In genomic region chr12:64222011-64222765, GRCh38 we compare ENCODE assay signal across 1 cellular context.
TF ChIP-seq lines count a peak whose summit lies in the region.

Gene KICS2, minus strand, starts transcription at chr12:64222296. Its CDS starts 59 bp downstream, at chr12:64222237.

TF ChIP-seq in K562, 482 proteins besides CTCF, POLR2A, EP300 and RAD21 (continued from another document and continues in another):
- TF ChIP-seq SREBF1 (IDR thresholded peaks at IDR 0.05; ENCODE audit: borderline replicate concordance, low read depth, low read length) (no peak), MEIS2 (IDR thresholded peaks at IDR 0.05; ENCODE audit: partially characterized antibody) (peak; percentile 24), XRCC4 (IDR thresholded peaks at IDR 0.05; ENCODE audit: extremely low read depth, insufficient read depth, insufficient read length) (no peak), ZC3H4 (CRISPR knock-in tag; IDR thresholded peaks at IDR 0.05; ENCODE audit: borderline replicate concordance) (no peak), ZZZ3 (IDR thresholded peaks at IDR 0.05) (no peak), ZNF586 (CRISPR knock-in tag; conservative IDR thresholded peaks at IDR 0.05) (no peak), DEAF1 (CRISPR knock-in tag; IDR thresholded peaks at IDR 0.05) (no peak), GATA2 (CRISPR knock-in tag; IDR thresholded peaks at IDR 0.05) (0 out of 2 replicates have a peak, but pooled peaks have one; percentile 12), C11orf30 (IDR thresholded peaks at IDR 0.05; ENCODE audit: low read depth) (no peak), ATF7 (IDR thresholded peaks at IDR 0.05) (peak; percentile 99), ZNF75A (CRISPR knock-in tag; IDR thresholded peaks at IDR 0.05) (no peak), GABPB2 (CRISPR knock-in tag; conservative IDR thresholded peaks at IDR 0.05) (no peak), HNRNPH1 (optimal IDR thresholded peaks at IDR 0.05; ENCODE audit: low read depth, low read length) (no peak), ETS1 (conservative IDR thresholded peaks at IDR 0.05; ENCODE audit: control insufficient read depth, low read depth, low read length) (peak; percentile 91), ZBTB9 (CRISPR knock-in tag; IDR thresholded peaks at IDR 0.05) (no peak; the same call in 1 of the 2 replicates), POLR2G (IDR thresholded peaks at IDR 0.05; ENCODE audit: low read depth, low read length) (peak; percentile 93), NONO (IDR thresholded peaks at IDR 0.05; ENCODE audit: low read depth in 2 of 2, low read length in 1 of 2) (no peak), RAD51 (IDR thresholded peaks at IDR 0.05; ENCODE audit: borderline replicate concordance, low read depth) (peak; percentile 73), PHF8 (IDR thresholded peaks at IDR 0.05; ENCODE audit: borderline replicate concordance, low read length) (peak; percentile 90), MCM2 (IDR thresholded peaks at IDR 0.05; ENCODE audit: low read depth) (no peak), MCM5 (IDR thresholded peaks at IDR 0.05; ENCODE audit: low read depth) (no peak), ZNF518B (CRISPR knock-in tag; IDR thresholded peaks at IDR 0.05) (no peak), E4F1 (CRISPR knock-in tag; IDR thresholded peaks at IDR 0.05; ENCODE audit: borderline replicate concordance) (no peak), KAT8 (IDR thresholded peaks at IDR 0.05; ENCODE audit: low read depth) (no peak), CBX2 (IDR thresholded peaks at IDR 0.05; ENCODE audit: insufficient read depth, low read length, poor library complexity, severe bottlenecking) (no peak), NR2F6 (CRISPR knock-in tag; IDR thresholded peaks at IDR 0.05) (no peak), POLR2AphosphoS2 (IDR thresholded peaks at IDR 0.05; ENCODE audit: low read length) (no peak), RREB1 (CRISPR knock-in tag; IDR thresholded peaks at IDR 0.05) (no peak), ZNF174 (CRISPR knock-in tag; IDR thresholded peaks at IDR 0.05) (no peak), TFAP4 (CRISPR knock-in tag; IDR thresholded peaks at IDR 0.05; ENCODE audit: borderline replicate concordance) (peak; percentile 82), FIP1L1 (IDR thresholded peaks at IDR 0.05; ENCODE audit: low read depth, low read length, poor library complexity, severe bottlenecking) (peak; percentile 64), FOSL1 (tag; conservative IDR thresholded peaks at IDR 0.05) (peak; percentile 64; the same call in 1 of the 2 replicates), HMG20B (CRISPR knock-in tag; IDR thresholded peaks at IDR 0.05) (no peak), MED1 (CRISPR knock-in tag; IDR thresholded peaks at IDR 0.05; ENCODE audit: borderline replicate concordance) (no peak), MEF2A (IDR thresholded peaks at IDR 0.05; ENCODE audit: control insufficient read depth, low read depth, low read length) (no peak), DDX20 (tag; IDR thresholded peaks at IDR 0.05; ENCODE audit: low read depth) (no peak), NFE2L1 (tag; IDR thresholded peaks at IDR 0.05; ENCODE audit: borderline replicate concordance, low read depth) (no peak), HBP1 (CRISPR knock-in tag; IDR thresholded peaks at IDR 0.05) (no peak), GTF2A2 (tag; IDR thresholded peaks at IDR 0.05) (no peak), SAFB2 (IDR thresholded peaks at IDR 0.05; ENCODE audit: borderline replicate concordance, low read depth, low read length, severe bottlenecking) (no peak), EWSR1 (IDR thresholded peaks at IDR 0.05; ENCODE audit: borderline replicate concordance, low read depth, partially characterized antibody) (no peak), ESRRA (IDR thresholded peaks at IDR 0.05; ENCODE audit: borderline replicate concordance, low read depth) (peak; percentile 54; the same call in 1 of the 2 replicates), ZNF551 (CRISPR knock-in tag; IDR thresholded peaks at IDR 0.05) (no peak), ZNF197 (CRISPR knock-in tag; IDR thresholded peaks at IDR 0.05; ENCODE audit: low read depth) (no peak; the same call in 1 of the 2 replicates), NR0B1 (IDR thresholded peaks at IDR 0.05; ENCODE audit: partially characterized antibody) (no peak)
